Comparison of ENCODE assay signal across 1 cellular context in genomic region chr18:79988925-79989361, GRCh38.
A peak's percentile ranks its signal among the peaks of the same experiment; 100 is the strongest.
TF ChIP-seq lines count a peak whose summit lies in the region.

No MANE protein-coding gene starts in this region.

TF ChIP-seq in IMR-90, 13 proteins besides CTCF, POLR2A, EP300 and RAD21:
- no peak for TF ChIP-seq MXI1 (IDR thresholded peaks at IDR 0.05; ENCODE audit: borderline replicate concordance, low read depth, low read length)
- 0 out of 2 replicates have a peak, but pooled peaks have one; percentile 69 for TF ChIP-seq CHD1 (IDR thresholded peaks at IDR 0.05; ENCODE audit: low read depth, low read length)
- 0 out of 2 replicates have a peak, but pooled peaks have one; percentile 3 for TF ChIP-seq MAZ (IDR thresholded peaks at IDR 0.05; ENCODE audit: borderline replicate concordance, low read depth, low read length)
